In the genomic region with DNA sequence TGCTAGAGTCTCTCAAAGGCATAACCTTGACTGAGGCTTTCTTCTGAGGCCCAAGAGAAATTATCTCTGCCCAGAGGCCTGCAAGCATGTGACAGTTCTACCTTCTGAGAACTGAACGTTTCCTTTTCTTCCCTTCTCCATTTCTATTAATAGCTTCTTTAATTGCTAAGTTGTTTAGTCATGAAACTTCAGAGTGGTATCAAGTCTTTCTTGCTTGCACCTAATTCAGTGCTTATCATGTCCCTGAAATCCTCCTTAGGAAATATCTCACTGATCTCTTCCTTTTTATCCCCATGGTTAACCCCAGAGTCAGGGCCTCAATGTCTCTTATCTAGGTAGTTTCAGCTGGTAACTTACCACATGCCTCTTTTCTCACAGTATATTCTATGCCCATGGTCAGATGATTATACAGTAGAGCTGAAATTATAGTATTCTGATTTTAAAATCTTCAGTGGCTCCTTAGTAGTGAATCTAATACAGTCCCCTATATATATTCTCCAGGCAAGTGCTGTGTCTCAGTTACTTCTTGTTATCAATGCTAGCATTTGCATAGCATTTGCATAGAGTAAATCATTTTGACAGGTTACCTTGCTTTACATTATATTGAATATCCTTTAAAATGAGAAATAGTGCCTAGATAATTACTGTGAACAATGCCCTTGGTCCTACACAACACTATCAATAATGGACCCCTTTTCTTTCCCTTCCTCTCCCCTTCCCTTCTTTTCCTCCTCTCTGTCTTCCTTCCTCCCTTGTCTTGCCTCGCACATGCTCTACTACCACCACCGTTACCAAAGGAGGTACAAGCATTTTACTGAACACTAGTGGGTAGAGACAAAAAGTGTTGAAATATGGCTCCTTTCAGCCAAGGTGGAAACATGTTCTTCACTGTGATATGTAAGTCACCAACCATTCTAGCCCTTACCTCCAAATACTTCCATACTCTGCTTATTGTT, we compare ENCODE assay signal across 12 cellular contexts. TPM values are rescaled to one million over a fixed set of nuclear protein-coding genes. Genes with fewer than 3 reads are reported as not detected.
A peak's percentile ranks its signal among the peaks of the same experiment; 100 is the strongest.
DNase-seq lines count a peak whose midpoint lies in the region; ATAC-seq and TF ChIP-seq lines count a peak whose summit lies in the region.
"Had no signal": no experiment of that assay in that cellular context is flagged by ENCODE, and none has a peak within 500 bp of the region (broad histone marks: within the 10 kb centered on the region; RNA-seq: fewer than 3 reads in every experiment).

No MANE protein-coding gene starts in this region.

- H3K36me3 ChIP-seq in heart left ventricle (no peaks in the 10 kb centered on the region), ascending aorta (no peaks in the 10 kb centered on the region)

- DNase-seq in left ventricle myocardium superior (no peak), heart left ventricle (no peak), Kasumi-1 (lab: John Stamatoyannopoulos, UW) (peak; percentile 24 to 41), NCI-H1105 treated with DMSO at 0.1 percent for 48 hours (lab: John Stamatoyannopoulos, UW) (no peak), DMS114 treated with DMSO at 0.1 percent for 48 hours (lab: John Stamatoyannopoulos, UW; ENCODE audit: unreplicated experiment) (no peak), ascending aorta (ENCODE audit: low spot score in 2 of 2) (no peak)
- DNase-seq: activated CD4-positive, alpha-beta T cell treated with anti-CD3 and anti-CD28 coated beads for 36 hours; activated naive CD8-positive, alpha-beta T cell treated with anti-CD3 and anti-CD28 coated beads, Interleukin-2, amount 10 ng/mL, durations not matched to agents 7 days and 5 days; immature natural killer cell; nucleus accumbens had no signal

- peak overlapping the region; percentile 78 for H3K27ac Mint-ChIP-seq in stimulated activated memory B cell treated with anti-CD40 and anti-IgM and Interleukin-4, amounts not matched to agents 10 μg/mL and 1 μg/mL and 100 μg/mL, for 72 hours
- H3K27ac Mint-ChIP-seq: activated CD4-positive, alpha-beta T cell treated with anti-CD3 and anti-CD28 coated beads for 36 hours; activated naive CD8-positive, alpha-beta T cell treated with anti-CD3 and anti-CD28 coated beads, Interleukin-2, amount 10 ng/mL, durations not matched to agents 7 days and 5 days; immature natural killer cell had no signal

- no peak for TF ChIP-seq CTCF in heart left ventricle (IDR thresholded peaks at IDR 0.05)
- TF ChIP-seq CTCF in ascending aorta (IDR thresholded peaks at IDR 0.05) = no peak

- no peak overlapping the region for H3K27ac ChIP-seq in heart left ventricle
- no peak overlapping the region for H3K27ac ChIP-seq in ascending aorta

- H3K9me3 Mint-ChIP-seq in stimulated activated memory B cell treated with anti-CD40 and anti-IgM and Interleukin-4, amounts not matched to agents 10 μg/mL and 1 μg/mL and 100 μg/mL, for 72 hours = peaks cover 2% of the 10 kb centered on the region
- H3K9me3 Mint-ChIP-seq: activated naive CD8-positive, alpha-beta T cell treated with anti-CD3 and anti-CD28 coated beads, Interleukin-2, amount 10 ng/mL, durations not matched to agents 7 days and 5 days; immature natural killer cell had no signal

- intact Hi-C loops in left ventricle myocardium superior (cut with micrococcal nuclease) (no loop called here), heart left ventricle (cut with DNase I) (loop anchor here in 1 of 10 donors (10.0 kb wide), 1 partner anchor 56 kb away; no protein-coding TSS in a partner anchor), ascending aorta (cut with DNase I) (no loop called here)

- H3K27me3 Mint-ChIP-seq in stimulated activated memory B cell treated with anti-CD40 and anti-IgM and Interleukin-4, amounts not matched to agents 10 μg/mL and 1 μg/mL and 100 μg/mL, for 72 hours = no peaks in the 10 kb centered on the region
- H3K27me3 Mint-ChIP-seq: activated CD4-positive, alpha-beta T cell treated with anti-CD3 and anti-CD28 coated beads for 36 hours had no signal

- no peaks in the 10 kb centered on the region for H3K27me3 ChIP-seq in heart left ventricle
- no peaks in the 10 kb centered on the region for H3K27me3 ChIP-seq in ascending aorta

- H3K9me3 ChIP-seq in heart left ventricle (no peaks in the 10 kb centered on the region), ascending aorta (no peaks in the 10 kb centered on the region)

- no peak for TF ChIP-seq POLR2A in heart left ventricle (IDR thresholded peaks at IDR 0.05)

- no peaks in the 10 kb centered on the region for H3K36me3 Mint-ChIP-seq in stimulated activated memory B cell treated with anti-CD40 and anti-IgM and Interleukin-4, amounts not matched to agents 10 μg/mL and 1 μg/mL and 100 μg/mL, for 72 hours

- H3K4me1 ChIP-seq in heart left ventricle (peaks cover 0 to 8% (median 0%) of the 10 kb centered on the region in 12 donors), ascending aorta (no peaks in the 10 kb centered on the region)

- no peak overlapping the region for H3K4me3 ChIP-seq in heart left ventricle
- no peak overlapping the region for H3K4me3 ChIP-seq in ascending aorta

- H3K4me3 Mint-ChIP-seq in stimulated activated memory B cell treated with anti-CD40 and anti-IgM and Interleukin-4, amounts not matched to agents 10 μg/mL and 1 μg/mL and 100 μg/mL, for 72 hours = no peak overlapping the region
- H3K4me3 Mint-ChIP-seq: activated CD4-positive, alpha-beta T cell treated with anti-CD3 and anti-CD28 coated beads for 36 hours; activated naive CD8-positive, alpha-beta T cell treated with anti-CD3 and anti-CD28 coated beads, Interleukin-2, amount 10 ng/mL, durations not matched to agents 7 days and 5 days; immature natural killer cell had no signal

- H3K4me1 Mint-ChIP-seq in stimulated activated memory B cell treated with anti-CD40 and anti-IgM and Interleukin-4, amounts not matched to agents 10 μg/mL and 1 μg/mL and 100 μg/mL, for 72 hours = peaks cover 34% of the 10 kb centered on the region

- 30 to 44% (median 39%) methylated on average over 3 of the region's 3 CpGs for WGBS in heart left ventricle, 4 donors

- peak; percentile 37 for ATAC-seq in left ventricle myocardium superior
- ATAC-seq in heart left ventricle = no peak
- peak; percentile 77 for ATAC-seq in HG02885 (IDR thresholded peaks at IDR 0.05; ENCODE audit: poor library complexity, unreplicated experiment)
- ATAC-seq in stimulated activated memory B cell treated with anti-CD40 and anti-IgM and Interleukin-4, amounts not matched to agents 10 μg/mL and 1 μg/mL and 100 μg/mL, for 72 hours = peak; percentile 64
- ATAC-seq: activated CD4-positive, alpha-beta T cell treated with anti-CD3 and anti-CD28 coated beads for 36 hours had no signal

RNA-seq across cellular contexts. Expression of a gene that starts 33.0 kb away (rescaled TPM):
- total RNA-seq in left ventricle myocardium superior (5.8 TPM), heart left ventricle (1 to 10 TPM; 2.4 to 9.0 (median 6.4) TPM), ascending aorta (not detected)
- polyA plus RNA-seq in heart left ventricle = 1 to 10 TPM in 1 of 2 donors, under 1 TPM in 1; 0.99 to 6.1 TPM

Comparison
In these comparisons a context has a peak if more than half of its experiments do, and no peak if none do; other contexts are left out.
1. ATAC-seq: peak in left ventricle myocardium superior (single experiment), HG02885 (single experiment) and stimulated activated memory B cell treated with anti-CD40 and anti-IgM and Interleukin-4, amounts not matched to agents 10 μg/mL and 1 μg/mL and 100 μg/mL, for 72 hours (single experiment); none in heart left ventricle (0 of 4).
2. DNase-seq: peak in Kasumi-1 (2 of 2); none in left ventricle myocardium superior (single experiment), heart left ventricle (0 of 5), NCI-H1105 treated with DMSO at 0.1 percent for 48 hours (single experiment), DMS114 treated with DMSO at 0.1 percent for 48 hours (single experiment) and ascending aorta (0 of 2).